In genomic region chr17:64965226-64965625, GRCh38 we compare ENCODE assay signal across 7 cellular contexts. TPM values are rescaled to one million over a fixed set of nuclear protein-coding genes. Genes with fewer than 3 reads are reported as not detected.
DNase-seq lines count a peak whose midpoint lies in the region; ATAC-seq and TF ChIP-seq lines count a peak whose summit lies in the region.
"Not testable (repeated sequence)": the region's sequence is repeated elsewhere in the genome, so short reads cannot be mapped to it uniquely, and the experiment has no call there.

No MANE protein-coding gene starts in this region.

- H3K9ac ChIP-seq in ES-I3 (ENCODE audit: low read depth, low read length) = peak overlapping the region; percentile 16; the same call in 1 of the 2 replicates

- ATAC-seq in left lung = not testable (repeated sequence)
- peak; percentile 31 to 53 (median 40) for ATAC-seq in psoas muscle

- TF ChIP-seq CTCF in dorsolateral prefrontal cortex (IDR thresholded peaks at IDR 0.05 in 54 of 56, conservative IDR thresholded peaks at IDR 0.05 in 2 of 56; ENCODE audit: low read depth in 1 of 56, partially characterized antibody in 56 of 56); left lung (IDR thresholded peaks at IDR 0.05); psoas muscle (IDR thresholded peaks at IDR 0.05): not testable (repeated sequence)

- peak overlapping the region in 33 of 59 donors; percentile 6 to 89 (median 69) for H3K27ac ChIP-seq in dorsolateral prefrontal cortex
- peak overlapping the region; percentile 39 to 70 for H3K27ac ChIP-seq in left lung
- H3K27ac ChIP-seq in psoas muscle = peak overlapping the region; percentile 83

- H3K4me3 ChIP-seq in dorsolateral prefrontal cortex (peak overlapping the region in 47 of 59 donors; percentile 19 to 68 (median 53)), left lung (peak overlapping the region in 1 of 2 donors; percentile 34), psoas muscle (peak overlapping the region; percentile 50)

- peak overlapping the region; percentile 79 for H3K27ac Mint-ChIP-seq in activated T-cell treated with anti-CD3 and anti-CD28 coated beads, Interleukin-2, amount 50 U/mL, for 24 hours

- not testable (repeated sequence) for H3K36me3 ChIP-seq in ES-I3 (ENCODE audit: insufficient read depth, low read length); left lung
- peaks cover 0 to 11% of the 10 kb centered on the region in 2 donors for H3K36me3 ChIP-seq in psoas muscle (ENCODE audit: insufficient read depth in 1 of 2, low read depth in 1 of 2)

- intact Hi-C loops in dorsolateral prefrontal cortex (cut with DNase I); psoas muscle (cut with DNase I): not testable (repeated sequence)
- intact Hi-C loops in left lung (cut with DNase I) = loop anchor here in 1 of 2 donors (10.0 kb wide), 1 partner anchor 140 kb away; no protein-coding TSS in a partner anchor

- H3K36me3 Mint-ChIP-seq in activated T-cell treated with anti-CD3 and anti-CD28 coated beads, Interleukin-2, amount 50 U/mL, for 24 hours (ENCODE audit: low read depth) = not testable (repeated sequence)

- not testable (repeated sequence) for H3K27me3 Mint-ChIP-seq in activated T-cell treated with anti-CD3 and anti-CD28 coated beads, Interleukin-2, amount 50 U/mL, for 24 hours

- WGBS in psoas muscle, 3 donors = 25 to 43% (median 28%) methylated on average over 5 of the region's 5 CpGs

- H3K4me1 ChIP-seq in ES-I3 (ENCODE audit: insufficient read depth, low read length) = not testable (repeated sequence)
- peaks cover 4 to 23% of the 10 kb centered on the region in 2 donors for H3K4me1 ChIP-seq in left lung
- peaks cover 15% of the 10 kb centered on the region for H3K4me1 ChIP-seq in psoas muscle

- not testable (repeated sequence) for H3K27me3 ChIP-seq in dorsolateral prefrontal cortex; left lung; psoas muscle (ENCODE audit: insufficient read depth in 3 of 3, low read length in 2 of 3)

- peaks cover 70% of the 10 kb centered on the region for H3K4me1 Mint-ChIP-seq in activated T-cell treated with anti-CD3 and anti-CD28 coated beads, Interleukin-2, amount 50 U/mL, for 24 hours (ENCODE audit: low read depth)

- peak overlapping the region; percentile 73 for H3K4me3 Mint-ChIP-seq in activated T-cell treated with anti-CD3 and anti-CD28 coated beads, Interleukin-2, amount 50 U/mL, for 24 hours

- H3K9me3 ChIP-seq in ES-I3 (ENCODE audit: control insufficient read depth, insufficient read depth, low read length); left lung; psoas muscle: not testable (repeated sequence)

- DNase-seq in LoVo (ENCODE audit: low spot score) (peak; percentile 24), RKO (ENCODE audit: low spot score) (peak; percentile 74)
- not testable (repeated sequence) for DNase-seq in activated T-cell treated with anti-CD3 and anti-CD28 coated beads, Interleukin-2, amount 50 U/mL, for 24 hours; dorsolateral prefrontal cortex; left lung; psoas muscle

- not testable (repeated sequence) for H3K9me3 Mint-ChIP-seq in activated T-cell treated with anti-CD3 and anti-CD28 coated beads, Interleukin-2, amount 50 U/mL, for 24 hours

RNA-seq across cellular contexts. Expression of gene LRRC37A3, which starts 45.9 kb away (rescaled TPM):
- total RNA-seq in dorsolateral prefrontal cortex = 100 to 1,000 TPM in 10 of 120 experiments, 10 to 100 TPM in 110; 19.5 to 135 (median 54.0) TPM
- total RNA-seq in left lung = 10 to 100 TPM in 1 of 2 donors, 1 to 10 TPM in 1; 9.8 to 14.1 TPM
- 1 to 10 TPM; 1.6 to 5.1 (median 3.8) TPM for total RNA-seq in psoas muscle
- 1 to 10 TPM in 1 of 3 donors, under 1 TPM in 2; 0.38 to 1.4 (median 0.93) TPM for polyA plus RNA-seq in psoas muscle
